ENCODE assay signal across 4 cellular contexts in the genomic region with DNA sequence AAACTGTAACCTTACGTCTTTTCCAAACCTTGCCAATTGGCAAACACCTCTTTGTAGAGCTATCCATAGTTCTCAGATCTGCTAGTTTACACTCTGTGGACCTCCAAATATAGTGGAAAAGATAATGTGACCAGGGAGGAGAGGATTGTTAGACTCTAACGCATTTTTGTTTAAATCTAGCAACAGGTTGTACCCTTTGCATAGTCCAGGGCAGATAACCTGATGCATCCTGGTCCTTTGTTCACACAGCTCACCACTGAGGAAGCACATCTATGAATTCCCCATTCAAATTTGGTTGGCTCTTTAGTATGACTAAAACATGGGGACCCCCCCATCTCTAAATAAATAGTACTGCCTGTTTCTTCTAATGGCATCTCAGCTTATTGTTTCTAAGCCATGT. TPM values are rescaled to one million over a fixed set of nuclear protein-coding genes. Genes with fewer than 3 reads are reported as not detected.
"Had no signal": no experiment of that assay in that cellular context is flagged by ENCODE, and none has a peak within 500 bp of the region (broad histone marks: within the 10 kb centered on the region; RNA-seq: fewer than 3 reads in every experiment).

No MANE protein-coding gene starts in this region.

- DNase-seq: GDM1, GF-D8 had no signal

- H3K4me3 ChIP-seq: GM12878 had no signal

RNA-seq across cellular contexts. Expression of gene PAGE2, which starts 55.9 kb away (rescaled TPM):
- total RNA-seq: G401, GM12878 had no signal
